ENCODE assay signal across 1 cellular context in genomic region chr4:56465599-56466295, GRCh38.
TF ChIP-seq lines count a peak whose summit lies in the region.

No MANE protein-coding gene starts in this region.

TF ChIP-seq in HepG2, 621 proteins besides CTCF, POLR2A, EP300 and RAD21:
- TF ChIP-seq ZBTB38 (CRISPR knock-in tag; IDR thresholded peaks at IDR 0.05), result peak; percentile 77
- TF ChIP-seq RBM22 (optimal IDR thresholded peaks at IDR 0.05; ENCODE audit: low read length), result peak; percentile 69
- 0 out of 2 replicates have a peak, but pooled peaks have one; percentile 19 for TF ChIP-seq PHF8 (CRISPR knock-in tag; IDR thresholded peaks at IDR 0.05)
- TF ChIP-seq ZMYM2 (CRISPR knock-in tag; IDR thresholded peaks at IDR 0.05), result no peak
- TF ChIP-seq ZNF567 (CRISPR knock-in tag; IDR thresholded peaks at IDR 0.05; ENCODE audit: borderline replicate concordance), result no peak
- TF ChIP-seq ZC3H13 (CRISPR knock-in tag; IDR thresholded peaks at IDR 0.05), result peak; percentile 56; the same call in 1 of the 2 replicates
- TF ChIP-seq JUNB (CRISPR knock-in tag; IDR thresholded peaks at IDR 0.05; ENCODE audit: borderline replicate concordance), result no peak
